In genomic region chr11:33670250-33671011, GRCh38 we compare ENCODE assay signal across 12 cellular contexts. TPM values are rescaled to one million over a fixed set of nuclear protein-coding genes. Genes with fewer than 3 reads are reported as not detected.
DNase-seq lines count a peak whose midpoint lies in the region; ATAC-seq lines count a peak whose summit lies in the region.
"Had no signal": no experiment of that assay in that cellular context is flagged by ENCODE, and none has a peak within 500 bp of the region (broad histone marks: within the 10 kb centered on the region; RNA-seq: fewer than 3 reads in every experiment).

No MANE protein-coding gene starts in this region.

- DNase-seq in EH (ENCODE audit: low read depth) = peak; percentile 88
- peak; percentile 76 for DNase-seq in LHCN-M2 (ENCODE audit: low read depth)
- peak; percentile 23 for DNase-seq in astrocyte of the hippocampus (ENCODE audit: low read depth, low spot score)
- peak; percentile 67 for DNase-seq in islet precursor cell
- no peak for DNase-seq in DMS153 treated with DMSO at 0.1 percent for 48 hours (lab: John Stamatoyannopoulos, UW; ENCODE audit: unreplicated experiment)
- DNase-seq in NCI-H82 (lab: John Stamatoyannopoulos, UW) = no peak
- no peak for DNase-seq in medulla oblongata (ENCODE audit: extremely low spot score)
- DNase-seq: H7; NCI-H1694 treated with DMSO at 0.1 percent for 48 hours; stimulated activated CD4-positive, alpha-beta T cell treated with anti-CD3 and anti-CD28 coated beads, Interleukin-4, amount 100 ng/mL, for 4 hours had no signal

- no peak for ATAC-seq in HG03095 (IDR thresholded peaks at IDR 0.05; ENCODE audit: unreplicated experiment)

RNA-seq across cellular contexts. Expression of gene C11orf91, which starts 30.2 kb away (rescaled TPM):
- 1.1 TPM in 1 of 2 replicates, not detected in the other for total RNA-seq in LHCN-M2 (2014; rRNA removed)
- polyA plus RNA-seq in LHCN-M2 (2012) = 0.19 TPM
- total RNA-seq: H7, mononuclear cell had no signal

Comparison
In these comparisons a context has a peak if more than half of its experiments do, and no peak if none do; other contexts are left out.
1. DNase-seq: peak in EH (single experiment), LHCN-M2 (single experiment), astrocyte of the hippocampus (single experiment) and islet precursor cell (single experiment); none in DMS153 treated with DMSO at 0.1 percent for 48 hours (single experiment), NCI-H82 (single experiment) and medulla oblongata (single experiment).